Comparison of ENCODE assay signal across 23 cellular contexts in the genomic region with DNA sequence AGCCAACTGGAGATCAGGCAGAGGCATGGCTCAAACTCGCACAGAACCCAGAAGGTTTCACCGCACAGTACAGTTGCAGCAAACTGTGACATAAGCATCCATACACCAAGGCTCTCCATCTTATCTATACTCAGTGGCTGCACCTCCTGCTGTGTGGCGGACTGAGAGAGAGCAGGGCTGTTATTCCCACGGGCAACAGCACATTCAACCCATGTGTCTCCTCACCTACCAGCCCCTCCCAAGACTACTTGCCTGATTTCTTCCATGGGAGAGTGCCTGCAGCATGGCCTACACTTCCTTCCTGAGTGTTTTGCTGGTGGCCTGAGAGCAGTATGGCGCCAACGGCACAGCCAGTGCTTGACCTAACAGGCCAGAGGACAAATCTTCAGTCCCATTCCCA.
"Had no signal": no experiment of that assay in that cellular context is flagged by ENCODE, and none has a peak within 500 bp of the region (broad histone marks: within the 10 kb centered on the region; RNA-seq: fewer than 3 reads in every experiment).

No MANE protein-coding gene starts in this region.

- H3K4me3 Mint-ChIP-seq: T-cell had no signal

- H3K4me2 ChIP-seq: SK-N-SH had no signal

- H3K27ac Mint-ChIP-seq: T-cell had no signal

- DNase-seq: IMR-90, MV-4-11, NCI-H1048, NCI-H1105, NCI-H1417, NCI-H1436 treated with DMSO at 0.1 percent for 48 hours, NCI-H1694, NCI-H187 treated with DMSO at 0.1 percent for 48 hours, NCI-H2029 treated with DMSO at 0.1 percent for 48 hours, NCI-H2171, NCI-H226, NCI-H446, NCI-H510A, NCI-H524 treated with DMSO at 0.1 percent for 48 hours, NCI-H69, NCI-H774, PC-3, SHP77, SK-N-SH, SW 1271, T-cell had no signal

- H3K9me3 ChIP-seq: SK-N-SH had no signal

- H3K9ac ChIP-seq: SK-N-SH had no signal

- H3K27me3 Mint-ChIP-seq: T-cell had no signal

- H3K4me1 Mint-ChIP-seq: T-cell had no signal

- H3K27ac ChIP-seq: HL-60, RWPE1 had no signal

- H3K36me3 Mint-ChIP-seq: T-cell had no signal
